ENCODE assay signal across 23 cellular contexts in genomic region chr12:112815589-112816321, GRCh38. TPM values are rescaled to one million over a fixed set of nuclear protein-coding genes. Genes with fewer than 3 reads are reported as not detected.
A peak's percentile ranks its signal among the peaks of the same experiment; 100 is the strongest.
DNase-seq lines count a peak whose midpoint lies in the region; ATAC-seq, FAIRE-seq and TF ChIP-seq lines count a peak whose summit lies in the region.
"Had no signal": no experiment of that assay in that cellular context is flagged by ENCODE, and none has a peak within 500 bp of the region (broad histone marks: within the 10 kb centered on the region; RNA-seq: fewer than 3 reads in every experiment).

No MANE protein-coding gene starts in this region.

- H3K23ac ChIP-seq in H1 (ENCODE audit: insufficient read length) = no peak overlapping the region

- no peak overlapping the region for H4K8ac ChIP-seq in H1 (ENCODE audit: extremely low read depth, insufficient read depth, low read length)

- no peak overlapping the region for H4K5ac ChIP-seq in H1 (ENCODE audit: insufficient read length, low read depth, low read length)

- no peak overlapping the region for H2BK12ac ChIP-seq in H1 (ENCODE audit: low read depth, low read length)

- CTCF ChIA-PET in SK-N-SH (lab: Yijun Ruan, JAX) (interaction anchor here (0.6 to 3.5 kb wide), 13 partner anchors 8 to 214 kb away, joined by 3 to 16 read pairs (median 3); no protein-coding TSS in a partner anchor), H1 (lab: Charles Lee; ENCODE audit: partially characterized antibody) (interaction anchor here (0.6 to 1.6 kb wide), 5 partner anchors 11 to 215 kb away, joined by 3 to 7 read pairs (median 3); no protein-coding TSS in a partner anchor)

- DNase-seq in heart left ventricle (no peak), Right ventricle myocardium inferior (ENCODE audit: missing footprints) (no peak), SK-N-SH (peak; percentile 59), H1 (ENCODE audit: low read depth in 1 of 2, low spot score in 2 of 2) (peak in 1 of 2 experiments; percentile 20), type B pancreatic cell (ENCODE audit: extremely low spot score, unreplicated experiment) (peak; percentile 11), DMS153 (lab: John Stamatoyannopoulos, UW) (no peak), NCI-H345 treated with DMSO at 0.1 percent for 48 hours (lab: John Stamatoyannopoulos, UW; ENCODE audit: unreplicated experiment) (no peak)
- DNase-seq in stimulated activated naive CD8-positive, alpha-beta T cell treated with anti-CD3 and anti-CD28 coated beads, Interleukin-15, Interleukin-2, amounts not matched to agents 100 U/mL and 50 U/mL, for 24 hours = no peak
- DNase-seq: CD4-positive, CD25-positive, alpha-beta regulatory T cell; CD8-positive, alpha-beta memory T cell; COR-L47; DMS 273 treated with DMSO at 0.1 percent for 48 hours; GDM1; GM23248; HCEC 1CT; IMR-90 had no signal

- H3K9me3 ChIP-seq in heart left ventricle (no peaks in the 10 kb centered on the region), SK-N-SH (no peaks in the 10 kb centered on the region), H1 (ENCODE audit: insufficient read depth in 2 of 2, low read depth in 1 of 2, low read length in 1 of 2) (no peaks in the 10 kb centered on the region)

- TF ChIP-seq RAD21 in SK-N-SH (IDR thresholded peaks at IDR 0.05; ENCODE audit: low read length) (peak; percentile 34), H1 (IDR thresholded peaks at IDR 0.05 in 1 of 2, conservative IDR thresholded peaks at IDR 0.05 in 1 of 2; ENCODE audit: low read depth in 2 of 2, low read length in 2 of 2) (no peak)

- ATAC-seq in heart left ventricle (peak in 3 of 4 donors; percentile 52 to 56 (median 56)), Right ventricle myocardium inferior (no peak)
- no peak for ATAC-seq in stimulated activated naive CD8-positive, alpha-beta T cell treated with anti-CD3 and anti-CD28 coated beads, Interleukin-15, Interleukin-2, amounts not matched to agents 100 U/mL and 50 U/mL, for 24 hours

- H3K27me3 ChIP-seq in heart left ventricle (peaks cover 0 to 7% (median 0%) of the 10 kb centered on the region in 9 donors), SK-N-SH (ENCODE audit: insufficient read depth) (no peaks in the 10 kb centered on the region), H1 (replicated peaks in 1 of 4; ENCODE audit: control insufficient read depth in 3 of 4, extremely low read depth in 1 of 4, insufficient read depth in 3 of 4, low read length in 3 of 4) (no peaks in the 10 kb centered on the region)

- H3K4me3 ChIP-seq in heart left ventricle (no peak overlapping the region), SK-N-SH (ENCODE audit: low read depth in 2 of 2, low read length in 1 of 2) (no peak overlapping the region), H1 (ENCODE audit: extremely low read depth in 1 of 4, insufficient read depth in 2 of 4, low read depth in 3 of 4, low read length in 4 of 4) (no peak overlapping the region)
- H3K4me3 ChIP-seq: GM23248 had no signal

- H3K14ac ChIP-seq in H1 (ENCODE audit: insufficient read length) = no peak overlapping the region

- H3K36me3 ChIP-seq in heart left ventricle (no peaks in the 10 kb centered on the region), SK-N-SH (replicated peaks in 1 of 2; ENCODE audit: control insufficient read depth in 1 of 2, insufficient read depth in 2 of 2, low read length in 1 of 2) (no peaks in the 10 kb centered on the region), H1 (ENCODE audit: control insufficient read depth in 2 of 4, insufficient read depth in 4 of 4, low read length in 3 of 4) (no peaks in the 10 kb centered on the region)

- H3K4me2 ChIP-seq in SK-N-SH (no peak overlapping the region), H1 (ENCODE audit: insufficient read depth in 1 of 2, low read depth in 2 of 2, low read length in 2 of 2) (no peak overlapping the region)

- no peak overlapping the region for H2BK120ac ChIP-seq in H1 (replicated peaks; ENCODE audit: low read depth, low read length)

- H3K79me2 ChIP-seq in SK-N-SH (ENCODE audit: insufficient read depth) = no peaks in the 10 kb centered on the region
- H3K79me2 ChIP-seq in H1 (ENCODE audit: control insufficient read depth in 1 of 2, insufficient read depth in 2 of 2, low read length in 2 of 2) = no peaks in the 10 kb centered on the region

- no peak for TF ChIP-seq CTCF in heart left ventricle (IDR thresholded peaks at IDR 0.05)
- no peak for TF ChIP-seq CTCF in SK-N-SH (IDR thresholded peaks at IDR 0.05)
- TF ChIP-seq CTCF in H1 (IDR thresholded peaks at IDR 0.05; ENCODE audit: control extremely low read depth in 1 of 3, insufficient read depth in 1 of 3, low read depth in 1 of 3, low read length in 3 of 3) = no peak
- no peak for TF ChIP-seq CTCF in type B pancreatic cell (conservative IDR thresholded peaks at IDR 0.05)

- H2AK5ac ChIP-seq in H1 (ENCODE audit: low read depth, low read length) = no peak overlapping the region

- TF ChIP-seq EP300 in SK-N-SH (IDR thresholded peaks at IDR 0.05; ENCODE audit: borderline replicate concordance in 1 of 2, low read depth in 1 of 2, low read length in 1 of 2) = peak in 1 of 2 experiments; percentile 99; a peak in 3 of 4 replicates
- no peak for TF ChIP-seq EP300 in H1 (IDR thresholded peaks at IDR 0.05; ENCODE audit: borderline replicate concordance in 1 of 2, low read depth in 2 of 2, low read length in 2 of 2)

- H3K9ac ChIP-seq in SK-N-SH (no peak overlapping the region), H1 (replicated peaks in 1 of 4; ENCODE audit: extremely low read depth in 1 of 4, low read depth in 3 of 4, low read length in 3 of 4) (no peak overlapping the region)
- H3K9ac ChIP-seq: GM23248 had no signal

- H3F3A ChIP-seq in SK-N-SH (replicated peaks; ENCODE audit: insufficient read depth) = no peaks in the 10 kb centered on the region

- H4K91ac ChIP-seq in H1 (replicated peaks; ENCODE audit: insufficient read length, low read length) = no peak overlapping the region

- H3K27ac Mint-ChIP-seq in type B pancreatic cell = no peak overlapping the region
- H3K27ac Mint-ChIP-seq: B cell; CD4-positive, CD25-positive, alpha-beta regulatory T cell; CD8-positive, alpha-beta memory T cell had no signal

- H4K20me1 ChIP-seq in SK-N-SH (ENCODE audit: insufficient read depth) (no peaks in the 10 kb centered on the region), H1 (replicated peaks in 1 of 2; ENCODE audit: control insufficient read depth in 1 of 2, insufficient read depth in 2 of 2, low read length in 2 of 2) (peaks cover 0 to 2% of the 10 kb centered on the region in 2 experiments)

- no peaks in the 10 kb centered on the region for H3K36me3 Mint-ChIP-seq in type B pancreatic cell
- H3K36me3 Mint-ChIP-seq: CD4-positive, CD25-positive, alpha-beta regulatory T cell; CD8-positive, alpha-beta memory T cell had no signal

- H2BK20ac ChIP-seq in H1 (ENCODE audit: low read length) = no peak overlapping the region

- FAIRE-seq in H1 (lab: Jason Lieb, UNC) = no peak
- FAIRE-seq: GM12892, GM18507, H54 had no signal

- H2BK5ac ChIP-seq in H1 (ENCODE audit: low read depth, low read length) = no peak overlapping the region

- no peak overlapping the region for H3K27ac ChIP-seq in heart left ventricle
- peak overlapping the region in 1 of 2 experiments; percentile 100; a peak in 3 of 4 replicates for H3K27ac ChIP-seq in SK-N-SH (ENCODE audit: low read depth in 2 of 2, low read length in 1 of 2)
- no peak overlapping the region for H3K27ac ChIP-seq in H1 (ENCODE audit: low read depth, low read length)
- H3K27ac ChIP-seq: GM23248, HL-60 had no signal

- H3K4me1 Mint-ChIP-seq in type B pancreatic cell (ENCODE audit: unreplicated experiment) = no peaks in the 10 kb centered on the region
- H3K4me1 Mint-ChIP-seq: B cell had no signal

- 0 out of 2 replicates have a peak overlapping the region, but pooled peaks have one; percentile 3 for H2BK15ac ChIP-seq in H1 (ENCODE audit: low read length)

- no peaks in the 10 kb centered on the region for H3K79me1 ChIP-seq in H1 (ENCODE audit: low read depth, low read length)

- H3K56ac ChIP-seq in H1 (replicated peaks; ENCODE audit: insufficient read length, low read depth, low read length) = no peak overlapping the region

- 35 to 51% (median 44%) methylated on average over 9 of the region's 9 CpGs for WGBS in heart left ventricle, 4 donors
- WGBS in SK-N-SH (ENCODE audit: low lambda C conversion rate) = 25% methylated on average over 9 of the region's 9 CpGs
- WGBS in H1 (ENCODE audit: extremely low coverage in 1 of 2, insufficient coverage in 1 of 2, insufficient read length in 1 of 2, insufficient replicate concordance in 2 of 2, low coverage in 1 of 2, low lambda C conversion rate in 2 of 2, missing lambda C conversion rate in 1 of 2), 2 experiments = 91% methylated on average over 9 of the region's 9 CpGs; no CpG with 5 or more reads in 1 of the 2 experiments

- no peak overlapping the region for H3K4ac ChIP-seq in H1 (replicated peaks; ENCODE audit: insufficient read length, low read depth, low read length)

- H3K27me3 Mint-ChIP-seq in type B pancreatic cell = peaks cover 43% of the 10 kb centered on the region

- no peaks in the 10 kb centered on the region for H3K9me2 ChIP-seq in SK-N-SH

- H3K9me3 Mint-ChIP-seq in type B pancreatic cell = no peaks in the 10 kb centered on the region
- H3K9me3 Mint-ChIP-seq: CD8-positive, alpha-beta memory T cell had no signal

- H3K4me3 Mint-ChIP-seq in type B pancreatic cell = no peak overlapping the region
- H3K4me3 Mint-ChIP-seq: B cell; CD4-positive, CD25-positive, alpha-beta regulatory T cell; CD8-positive, alpha-beta memory T cell had no signal

- no peak for TF ChIP-seq POLR2A in heart left ventricle (IDR thresholded peaks at IDR 0.05)
- TF ChIP-seq POLR2A in H1 (IDR thresholded peaks at IDR 0.05; ENCODE audit: control extremely low read depth in 1 of 2, low read depth in 2 of 2, low read length in 2 of 2) = no peak

- POLR2A ChIA-PET in SK-N-SH (lab: Yijun Ruan, JAX) (interaction anchor here (1.2 kb wide), 1 partner anchor 24 kb away, joined by 6 read pairs; the partner anchor contains the start of gene RPH3A), H1 (lab: Charles Lee; ENCODE audit: partially characterized antibody) (no interaction called here)

- H3K18ac ChIP-seq in H1 (ENCODE audit: extremely low read depth, low read length) = no peak overlapping the region

- H2AFZ ChIP-seq in SK-N-SH (ENCODE audit: low read depth) (no peak overlapping the region), H1 (ENCODE audit: low read length) (no peak overlapping the region)
- H2AFZ ChIP-seq: GM23248 had no signal

- H3K4me1 ChIP-seq in heart left ventricle = no peaks in the 10 kb centered on the region
- H3K4me1 ChIP-seq in SK-N-SH (ENCODE audit: control insufficient read depth in 1 of 2, insufficient read depth in 2 of 2, low read depth in 1 of 2, low read length in 1 of 2) = peaks cover 0 to 63% of the 10 kb centered on the region in 2 experiments; a peak in 2 of 4 replicates
- no peaks in the 10 kb centered on the region for H3K4me1 ChIP-seq in H1 (replicated peaks in 1 of 4; ENCODE audit: control insufficient read depth in 3 of 4, insufficient read depth in 4 of 4, low read length in 3 of 4)

- intact Hi-C loops in heart left ventricle (cut with DNase I) (no loop called here), Right ventricle myocardium inferior (cut with DNase I) (no loop called here)

- H3K23me2 ChIP-seq in H1 (ENCODE audit: low read depth, low read length) = peaks cover 4% of the 10 kb centered on the region; the same call in 1 of the 2 replicates

RNA-seq across cellular contexts. Expression of gene RPH3A, which starts 24.2 kb away (rescaled TPM):
- total RNA-seq in heart left ventricle = under 1 TPM in 2 of 9 donors, not detected in 7; 0.11 to 0.12 TPM
- polyA plus RNA-seq in heart left ventricle = not detected
- total RNA-seq in Right ventricle myocardium inferior = 0.14 TPM
- 0.13 and 0.54 TPM in 2 replicates for polyA plus RNA-seq in SK-N-SH (2012; rRNA removed)
- polyA plus RNA-seq in SK-N-SH (2012; cell fraction: cytosol; rRNA removed) = 0.41 and 0.77 TPM in 2 replicates
- polyA plus RNA-seq in SK-N-SH (2012; cell fraction: nucleus; rRNA removed) = 1.2 and 1.6 TPM in 2 replicates
- total RNA-seq in H1 (2021; fragmentation: NEBNext Ultra II Directional; extraction: Animal tissue kit (Norgen Biotek cat#: 25700)) = not detected in 2 replicates
- polyA plus RNA-seq in H1 (2011; rRNA removed) = 0.02 TPM in 1 of 2 replicates, not detected in the other
- polyA plus RNA-seq in H1 (2011; cell fraction: cytosol; rRNA removed) = 0.06 TPM
- polyA plus RNA-seq in H1 (2011; cell fraction: nucleus; rRNA removed) = 0.04 TPM
- polyA plus RNA-seq in H1 (2012, experiment 1 of 2) = 0.04 to 0.16 TPM (median 0.07 TPM) in 3 of 4 replicates, not detected in the other
- not detected for polyA plus RNA-seq in H1 (2012, experiment 2 of 2)
- polyA plus RNA-seq in H1 (2013, experiment 1 of 2) = 0.06 TPM
- 0.04 TPM for polyA plus RNA-seq in H1 (2013, experiment 2 of 2)
- not detected in 2 replicates for polyA minus RNA-seq in H1 (2011; rRNA and poly(A)+ RNA removed)
- polyA minus RNA-seq in H1 (2011; cell fraction: cytosol; rRNA and poly(A)+ RNA removed) = not detected
- not detected for polyA minus RNA-seq in H1 (2011; cell fraction: nucleus; rRNA and poly(A)+ RNA removed)
- 0.26 and 0.29 TPM in 2 replicates for total RNA-seq in type B pancreatic cell (ENCODE audit: low replicate concordance)
- total RNA-seq: A172; B cell; CD4-positive, CD25-positive, alpha-beta regulatory T cell; CD8-positive, alpha-beta memory T cell; GM23248; HT1080; IMR-90 had no signal
- polyA plus RNA-seq: CD4-positive, CD25-positive, alpha-beta regulatory T cell; CD8-positive, alpha-beta memory T cell; GM23248; IMR-90 had no signal

Comparison
In these comparisons a context has a peak if more than half of its experiments do, and no peak if none do; other contexts are left out.
1. ATAC-seq: peak in heart left ventricle (3 of 4); none in Right ventricle myocardium inferior (single experiment) and stimulated activated naive CD8-positive, alpha-beta T cell treated with anti-CD3 and anti-CD28 coated beads, Interleukin-15, Interleukin-2, amounts not matched to agents 100 U/mL and 50 U/mL, for 24 hours (single experiment).
2. DNase-seq: peak in SK-N-SH (single experiment) and type B pancreatic cell (single experiment); none in heart left ventricle (0 of 5), Right ventricle myocardium inferior (single experiment), stimulated activated naive CD8-positive, alpha-beta T cell treated with anti-CD3 and anti-CD28 coated beads, Interleukin-15, Interleukin-2, amounts not matched to agents 100 U/mL and 50 U/mL, for 24 hours (single experiment), DMS153 (single experiment) and NCI-H345 treated with DMSO at 0.1 percent for 48 hours (single experiment).